19 cellular contexts compared by ENCODE assay signal in the genomic region with DNA sequence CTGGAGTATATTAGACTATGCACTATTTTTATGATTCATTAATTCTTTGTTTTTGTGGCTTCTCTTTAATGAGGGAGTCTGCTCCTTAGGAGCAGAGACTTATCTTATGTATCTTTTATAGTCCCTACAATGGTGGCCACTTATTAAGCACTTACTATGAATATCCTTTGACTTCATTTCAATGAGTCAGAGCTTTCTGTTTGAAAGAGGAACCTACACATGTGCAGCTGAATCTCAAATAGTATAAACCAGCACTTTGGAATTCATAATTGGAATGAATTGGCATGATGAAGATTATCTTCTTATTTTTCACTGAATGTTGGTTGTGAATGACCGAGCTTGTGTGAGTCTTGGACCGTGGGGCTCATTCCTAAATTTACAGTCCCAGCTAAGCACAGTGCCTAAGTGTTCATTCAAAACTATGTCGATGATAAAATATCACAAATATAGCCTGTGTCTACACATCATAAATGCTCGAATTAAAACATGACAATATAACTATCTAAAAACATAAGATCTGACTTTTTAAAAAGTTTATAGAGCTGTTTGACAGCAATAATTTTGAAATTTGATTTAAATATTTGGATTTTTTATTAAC. TPM values are rescaled to one million over a fixed set of nuclear protein-coding genes. Genes with fewer than 3 reads are reported as not detected.
"Had no signal": no experiment of that assay in that cellular context is flagged by ENCODE, and none has a peak within 500 bp of the region (broad histone marks: within the 10 kb centered on the region; RNA-seq: fewer than 3 reads in every experiment).

No MANE protein-coding gene starts in this region.

- H3K36me3 ChIP-seq: gastrocnemius medialis, heart right ventricle, neutrophil, right atrium auricular region, sigmoid colon had no signal

- H3K27me3 ChIP-seq: gastrocnemius medialis, neutrophil, right atrium auricular region, sigmoid colon had no signal

- H3K4me1 ChIP-seq: gastrocnemius medialis, heart right ventricle, right atrium auricular region, sigmoid colon had no signal

- H3K27ac ChIP-seq: coronary artery, gastrocnemius medialis, heart right ventricle, neutrophil, right atrium auricular region, sigmoid colon had no signal

- DNase-seq: effector CD4-positive, alpha-beta T cell; endodermal cell; erythroblast; gastrocnemius medialis; heart right ventricle; hypothalamus; islet precursor cell; mammary epithelial cell; naive thymus-derived CD8-positive, alpha-beta T cell; sigmoid colon; small intestine; stimulated activated CD4-positive, alpha-beta T cell treated with anti-CD3 and anti-CD28 coated beads, Interleukin-12 subunit alpha, Interleukin-12 subunit beta, amount 100 ng/mL, for 4 hours; stimulated activated CD4-positive, alpha-beta T cell treated with anti-CD3 and anti-CD28 coated beads, Interleukin-2, amount 100 ng/mL, for 48 hours; stimulated activated naive CD4-positive, alpha-beta T cell treated with Interleukin-2 at 50 U/mL for 16 hours had no signal

- H3K9me3 ChIP-seq: gastrocnemius medialis, heart right ventricle, neutrophil, right atrium auricular region, sigmoid colon had no signal

- H3K4me3 ChIP-seq: coronary artery, gastrocnemius medialis, heart right ventricle, right atrium auricular region, sigmoid colon had no signal

RNA-seq across cellular contexts. Expression of a gene that starts 30.1 kb away (rescaled TPM):
- total RNA-seq: left lobe of liver; mononuclear cell; naive thymus-derived CD8-positive, alpha-beta T cell had no signal
- polyA plus RNA-seq: naive thymus-derived CD8-positive, alpha-beta T cell had no signal
